8 cellular contexts compared by ENCODE assay signal in genomic region chr5:14264605-14265316, GRCh38.
A peak's percentile ranks its signal among the peaks of the same experiment; 100 is the strongest.
DNase-seq lines count a peak whose midpoint lies in the region; ATAC-seq and TF ChIP-seq lines count a peak whose summit lies in the region.

No MANE protein-coding gene starts in this region.

- TF ChIP-seq CTCF in AG09319 (IDR thresholded peaks at IDR 0.05; ENCODE audit: low read depth, low read length): no peak

- DNase-seq in AG09319 (ENCODE audit: extremely low read depth, low read depth) (peak; percentile 79), NCI-H2171 treated with DMSO at 0.1 percent for 48 hours (lab: John Stamatoyannopoulos, UW) (peak; percentile 99), cerebellum (ENCODE audit: low spot score) (peak; percentile 93), left kidney (ENCODE audit: low read depth, low spot score) (peak; percentile 97)
- DNase-seq in activated CD4-positive, alpha-beta T cell treated with anti-CD3 and anti-CD28 coated beads for 24 hours (ENCODE audit: low read depth in 2 of 2): peak; percentile 62 to 63
- peak; percentile 60 to 69 for DNase-seq in stimulated activated CD4-positive, alpha-beta T cell treated with anti-CD3 and anti-CD28 coated beads, Interleukin-2, amount 100 ng/mL, for 48 hours

- ATAC-seq in GM18909 (IDR thresholded peaks at IDR 0.05; ENCODE audit: poor library complexity, unreplicated experiment) (peak; percentile 78), HG03108 (IDR thresholded peaks at IDR 0.05; ENCODE audit: unreplicated experiment) (peak; percentile 76)

Comparison
In these comparisons a context has a peak if more than half of its experiments do, and no peak if none do; other contexts are left out.
1. Peak in every context shown above with its lines: DNase-seq and ATAC-seq.